In genomic region chr19:49036815-49037214, GRCh38 we compare ENCODE assay signal across 9 cellular contexts. TPM values are rescaled to one million over a fixed set of nuclear protein-coding genes. Genes with fewer than 3 reads are reported as not detected.
DNase-seq lines count a peak whose midpoint lies in the region; ATAC-seq, FAIRE-seq and TF ChIP-seq lines count a peak whose summit lies in the region.
"Not testable (repeated sequence)": the region's sequence is repeated elsewhere in the genome, so short reads cannot be mapped to it uniquely, and the experiment has no call there.
"Had no signal": no experiment of that assay in that cellular context is flagged by ENCODE, and none has a peak within 500 bp of the region (broad histone marks: within the 10 kb centered on the region; RNA-seq: fewer than 3 reads in every experiment).

Gene CGB1 (minus strand): TSS chr19:49036895. CDS start chr19:49036711, 184 bp downstream.

- not testable (repeated sequence) for H3K79me2 ChIP-seq in H1 (ENCODE audit: control insufficient read depth in 1 of 2, insufficient read depth in 2 of 2, low read length in 2 of 2); mesendoderm (ENCODE audit: control insufficient read depth, insufficient read depth, low read length)

- not testable (repeated sequence) for H3K27me3 Mint-ChIP-seq in T-helper 2 cell treated with Interferon-gamma antibody and Interleukin-4, amounts not matched to agents 5 μg/mL and 100 μg/mL, for 36 hours (ENCODE audit: low read depth); activated T-cell treated with anti-CD3 and anti-CD28 coated beads, Interleukin-2, amount 50 U/mL, for 72 hours (ENCODE audit: low read depth)

- H3K27ac Mint-ChIP-seq in T-helper 2 cell treated with Interferon-gamma antibody and Interleukin-4, amounts not matched to agents 5 μg/mL and 100 μg/mL, for 36 hours; activated T-cell treated with anti-CD3 and anti-CD28 coated beads, Interleukin-2, amount 50 U/mL, for 72 hours: not testable (repeated sequence)

- H4K5ac ChIP-seq in H1 (ENCODE audit: insufficient read length, low read depth, low read length); mesendoderm (ENCODE audit: low read length): not testable (repeated sequence)

- H3K9me3 Mint-ChIP-seq in T-helper 2 cell treated with Interferon-gamma antibody and Interleukin-4, amounts not matched to agents 5 μg/mL and 100 μg/mL, for 36 hours; activated T-cell treated with anti-CD3 and anti-CD28 coated beads, Interleukin-2, amount 50 U/mL, for 72 hours: not testable (repeated sequence)

- H2BK120ac ChIP-seq in H1 (replicated peaks; ENCODE audit: low read depth, low read length); mesendoderm (ENCODE audit: low read depth, low read length): not testable (repeated sequence)

- not testable (repeated sequence) for H3K4me3 ChIP-seq in H1 (ENCODE audit: extremely low read depth in 1 of 4, insufficient read depth in 2 of 4, low read depth in 3 of 4, low read length in 4 of 4); mesendoderm (ENCODE audit: low read length)

- not testable (repeated sequence) for TF ChIP-seq POLR2A in H1 (IDR thresholded peaks at IDR 0.05; ENCODE audit: control extremely low read depth in 1 of 2, low read depth in 2 of 2, low read length in 2 of 2)

- not testable (repeated sequence) for H3K4me1 Mint-ChIP-seq in T-helper 2 cell treated with Interferon-gamma antibody and Interleukin-4, amounts not matched to agents 5 μg/mL and 100 μg/mL, for 36 hours (ENCODE audit: low read depth); activated T-cell treated with anti-CD3 and anti-CD28 coated beads, Interleukin-2, amount 50 U/mL, for 72 hours (ENCODE audit: low read depth)

- H3K4me2 ChIP-seq in H1 (ENCODE audit: insufficient read depth in 1 of 2, low read depth in 2 of 2, low read length in 2 of 2); mesendoderm (ENCODE audit: low read length): not testable (repeated sequence)

- not testable (repeated sequence) for H3K36me3 Mint-ChIP-seq in T-helper 2 cell treated with Interferon-gamma antibody and Interleukin-4, amounts not matched to agents 5 μg/mL and 100 μg/mL, for 36 hours (ENCODE audit: low read depth); activated T-cell treated with anti-CD3 and anti-CD28 coated beads, Interleukin-2, amount 50 U/mL, for 72 hours (ENCODE audit: insufficient read depth in 2 of 2)

- not testable (repeated sequence) for H3K4me1 ChIP-seq in H1 (replicated peaks in 1 of 4; ENCODE audit: control insufficient read depth in 3 of 4, insufficient read depth in 4 of 4, low read length in 3 of 4); mesendoderm (ENCODE audit: control insufficient read depth, low read depth, low read length)

- peak; percentile 59 to 73 for ATAC-seq in activated T-cell treated with anti-CD3 and anti-CD28 coated beads, Interleukin-2, amount 50 U/mL, for 72 hours (replicated peaks in 1 of 2)

- not testable (repeated sequence) for H3K79me1 ChIP-seq in H1 (ENCODE audit: low read depth, low read length); mesendoderm (ENCODE audit: low read length)

- TF ChIP-seq RAD21 in H1 (IDR thresholded peaks at IDR 0.05 in 1 of 2, conservative IDR thresholded peaks at IDR 0.05 in 1 of 2; ENCODE audit: low read depth in 2 of 2, low read length in 2 of 2): peak; percentile 24 to 47; a peak in 2 of 4 replicates

- not testable (repeated sequence) for H3K27ac ChIP-seq in H1 (ENCODE audit: low read depth, low read length); mesendoderm (ENCODE audit: low read depth, low read length)

- not testable (repeated sequence) for H3K9ac ChIP-seq in H1 (replicated peaks in 1 of 4; ENCODE audit: extremely low read depth in 1 of 4, low read depth in 3 of 4, low read length in 3 of 4); mesendoderm (ENCODE audit: low read length)

- FAIRE-seq in H1 (lab: Jason Lieb, UNC): not testable (repeated sequence)

- H3K23ac ChIP-seq in H1 (ENCODE audit: insufficient read length); mesendoderm (ENCODE audit: low read length): not testable (repeated sequence)

- not testable (repeated sequence) for H2AK5ac ChIP-seq in H1 (ENCODE audit: low read depth, low read length); mesendoderm (ENCODE audit: low read length)

- not testable (repeated sequence) for H2AFZ ChIP-seq in H1 (ENCODE audit: low read length)

- not testable (repeated sequence) for H3K4ac ChIP-seq in H1 (replicated peaks; ENCODE audit: insufficient read length, low read depth, low read length); mesendoderm (ENCODE audit: low read depth, low read length)

- H4K20me1 ChIP-seq in H1 (replicated peaks in 1 of 2; ENCODE audit: control insufficient read depth in 1 of 2, insufficient read depth in 2 of 2, low read length in 2 of 2): not testable (repeated sequence)

- not testable (repeated sequence) for H3K36me3 ChIP-seq in H1 (ENCODE audit: control insufficient read depth in 2 of 4, insufficient read depth in 4 of 4, low read length in 3 of 4); mesendoderm (ENCODE audit: control insufficient read depth, insufficient read depth, low read length)

- H3K14ac ChIP-seq in H1 (ENCODE audit: insufficient read length): not testable (repeated sequence)

- H4K8ac ChIP-seq in H1 (ENCODE audit: extremely low read depth, insufficient read depth, low read length); mesendoderm (ENCODE audit: low read depth, low read length): not testable (repeated sequence)

- H4K91ac ChIP-seq in H1 (replicated peaks; ENCODE audit: insufficient read length, low read length): not testable (repeated sequence)

- H2BK15ac ChIP-seq in H1 (ENCODE audit: low read length); mesendoderm (replicated peaks; ENCODE audit: low read depth): not testable (repeated sequence)

- H2BK12ac ChIP-seq in H1 (ENCODE audit: low read depth, low read length): not testable (repeated sequence)

- H3K9me3 ChIP-seq in H1 (ENCODE audit: insufficient read depth in 2 of 2, low read depth in 1 of 2, low read length in 1 of 2): not testable (repeated sequence)

- not testable (repeated sequence) for H3K23me2 ChIP-seq in H1 (ENCODE audit: low read depth, low read length)

- H2BK20ac ChIP-seq in H1 (ENCODE audit: low read length): not testable (repeated sequence)

- H3K56ac ChIP-seq in H1 (replicated peaks; ENCODE audit: insufficient read length, low read depth, low read length); mesendoderm (ENCODE audit: low read length): not testable (repeated sequence)

- not testable (repeated sequence) for H3K4me3 Mint-ChIP-seq in T-helper 2 cell treated with Interferon-gamma antibody and Interleukin-4, amounts not matched to agents 5 μg/mL and 100 μg/mL, for 36 hours; activated T-cell treated with anti-CD3 and anti-CD28 coated beads, Interleukin-2, amount 50 U/mL, for 72 hours

- H2BK5ac ChIP-seq in H1 (ENCODE audit: low read depth, low read length); mesendoderm (ENCODE audit: low read length): not testable (repeated sequence)

- not testable (repeated sequence) for H3K18ac ChIP-seq in H1 (ENCODE audit: extremely low read depth, low read length); mesendoderm (ENCODE audit: low read length)

- not testable (repeated sequence) for TF ChIP-seq EP300 in H1 (IDR thresholded peaks at IDR 0.05; ENCODE audit: borderline replicate concordance in 1 of 2, low read depth in 2 of 2, low read length in 2 of 2)

- CTCF ChIA-PET in H1 (lab: Charles Lee; ENCODE audit: partially characterized antibody): not testable (repeated sequence)

- peak; percentile 65 to 78 (median 74) for TF ChIP-seq CTCF in H1 (IDR thresholded peaks at IDR 0.05; ENCODE audit: control extremely low read depth in 1 of 3, insufficient read depth in 1 of 3, low read depth in 1 of 3, low read length in 3 of 3)

- H3K27me3 ChIP-seq in H1 (replicated peaks in 1 of 4; ENCODE audit: control insufficient read depth in 3 of 4, extremely low read depth in 1 of 4, insufficient read depth in 3 of 4, low read length in 3 of 4); mesendoderm (ENCODE audit: insufficient read depth, low read length, poor library complexity): not testable (repeated sequence)

- DNase-seq in DMS53 treated with DMSO at 0.1 percent for 48 hours (lab: John Stamatoyannopoulos, UW; ENCODE audit: unreplicated experiment) (peak; percentile 44), HuH-7 (ENCODE audit: low spot score) (peak; percentile 81), NCI-H2227 (lab: John Stamatoyannopoulos, UW; ENCODE audit: unreplicated experiment) (peak; percentile 52), H1 (ENCODE audit: low read depth in 1 of 2, low spot score in 2 of 2) (peak in 1 of 2 experiments; percentile 89), mesendoderm (peak; percentile 73)
- DNase-seq in T-helper 2 cell treated with Interferon-gamma antibody and Interleukin-4, amounts not matched to agents 5 μg/mL and 100 μg/mL, for 36 hours (ENCODE audit: low spot score): peak; percentile 47
- peak; percentile 70 to 74 for DNase-seq in activated T-cell treated with anti-CD3 and anti-CD28 coated beads, Interleukin-2, amount 50 U/mL, for 72 hours
- DNase-seq in stimulated activated naive CD4-positive, alpha-beta T cell treated with Interleukin-2 at 50 U/mL for 16 hours (lab: John Stamatoyannopoulos, UW): peak; percentile 26

- WGBS in H1 (ENCODE audit: extremely low coverage in 1 of 2, insufficient coverage in 1 of 2, insufficient read length in 1 of 2, insufficient replicate concordance in 2 of 2, low coverage in 1 of 2, low lambda C conversion rate in 2 of 2, missing lambda C conversion rate in 1 of 2), 2 experiments: 72% methylated on average over 9 of the region's 18 CpGs; no CpG with 5 or more reads in 1 of the 2 experiments
- WGBS in mesendoderm (ENCODE audit: extremely low coverage, insufficient coverage, low lambda C conversion rate): no CpG with 5 or more reads among the region's 18 CpGs

- POLR2A ChIA-PET in H1 (lab: Charles Lee; ENCODE audit: partially characterized antibody): not testable (repeated sequence)

RNA-seq across cellular contexts. Expression of gene CGB1, which starts in this region (rescaled TPM):
- total RNA-seq in activated T-cell treated with anti-CD3 and anti-CD28 coated beads, Interleukin-2, amount 50 U/mL, for 72 hours: not detected
- total RNA-seq in H1 (2021; fragmentation: NEBNext Ultra II Directional; extraction: Animal tissue kit (Norgen Biotek cat#: 25700)): not detected in 2 replicates
- 0.83 TPM in 1 of 2 replicates, not detected in the other for polyA plus RNA-seq in H1 (2011; rRNA removed)
- polyA plus RNA-seq in H1 (2011; cell fraction: cytosol; rRNA removed): not detected
- polyA plus RNA-seq in H1 (2011; cell fraction: nucleus; rRNA removed): not detected
- polyA plus RNA-seq in H1 (2012, experiment 1 of 2): not detected in 4 replicates
- not detected for polyA plus RNA-seq in H1 (2012, experiment 2 of 2)
- polyA plus RNA-seq in H1 (2013, experiment 1 of 2): not detected
- polyA plus RNA-seq in H1 (2013, experiment 2 of 2): not detected
- polyA minus RNA-seq in H1 (2011; rRNA and poly(A)+ RNA removed): not detected in 2 replicates
- polyA minus RNA-seq in H1 (2011; cell fraction: cytosol; rRNA and poly(A)+ RNA removed): not detected
- polyA minus RNA-seq in H1 (2011; cell fraction: nucleus; rRNA and poly(A)+ RNA removed): not detected
- polyA plus RNA-seq in mesendoderm (2013, experiment 1 of 2): not detected
- polyA plus RNA-seq in mesendoderm (2013, experiment 2 of 2): not detected
- total RNA-seq: naive thymus-derived CD4-positive, alpha-beta T cell had no signal
- polyA plus RNA-seq: naive thymus-derived CD4-positive, alpha-beta T cell had no signal

Comparison
In these comparisons a context has a peak if more than half of its experiments do, and no peak if none do; other contexts are left out.
1. Peak in DNase-seq and ATAC-seq in activated T-cell treated with anti-CD3 and anti-CD28 coated beads, Interleukin-2, amount 50 U/mL, for 72 hours; RNA of the gene not detected or under 1 TPM.